Comparison of ENCODE assay signal across 21 cellular contexts in genomic region chr2:208906330-208906729, GRCh38.
"Had no signal": no experiment of that assay in that cellular context is flagged by ENCODE, and none has a peak within 500 bp of the region (broad histone marks: within the 10 kb centered on the region; RNA-seq: fewer than 3 reads in every experiment).

No MANE protein-coding gene starts in this region.

- ATAC-seq: foreskin keratinocyte; lower lobe of right lung; sciatic nerve; stimulated activated effector memory CD8-positive, alpha-beta T cell treated with anti-CD3 and anti-CD28 coated beads, Interleukin-12 subunit alpha, Interleukin-12 subunit beta, amount 100 ng/mL, for 72 hours; stimulated activated naive CD8-positive, alpha-beta T cell treated with anti-CD3 and anti-CD28 coated beads, Interleukin-15, amount 100 ng/mL, for 72 hours had no signal

- H2AFZ ChIP-seq: neural progenitor cell had no signal

- H3K27me3 Mint-ChIP-seq: activated naive CD4-positive, alpha-beta T cell treated with anti-CD3 and anti-CD28 coated beads, Interleukin-2, amount 50 U/mL, for 24 hours; naive B cell; stimulated activated naive CD8-positive, alpha-beta T cell treated with anti-CD3 and anti-CD28 coated beads, Interleukin-15, amount 100 ng/mL, for 72 hours had no signal

- H3K9me3 ChIP-seq: ascending aorta, lower lobe of right lung, tibial artery had no signal

- H3K4me3 ChIP-seq: ascending aorta, lower lobe of right lung, neural progenitor cell, tibial artery had no signal

- H3K9me3 Mint-ChIP-seq: activated naive CD4-positive, alpha-beta T cell treated with anti-CD3 and anti-CD28 coated beads, Interleukin-2, amount 50 U/mL, for 24 hours had no signal

- H3K27ac ChIP-seq: ascending aorta, brain microvascular endothelial cell, foreskin keratinocyte, lower lobe of right lung, neural progenitor cell, tibial artery, WERI-Rb-1 had no signal

- H3K4me3 Mint-ChIP-seq: activated naive CD4-positive, alpha-beta T cell treated with anti-CD3 and anti-CD28 coated beads, Interleukin-2, amount 50 U/mL, for 24 hours; naive B cell; neural progenitor cell; stimulated activated effector memory CD8-positive, alpha-beta T cell treated with anti-CD3 and anti-CD28 coated beads, Interleukin-12 subunit alpha, Interleukin-12 subunit beta, amount 100 ng/mL, for 72 hours; stimulated activated naive CD8-positive, alpha-beta T cell treated with anti-CD3 and anti-CD28 coated beads, Interleukin-15, amount 100 ng/mL, for 72 hours had no signal

- H3K36me3 Mint-ChIP-seq: activated naive CD4-positive, alpha-beta T cell treated with anti-CD3 and anti-CD28 coated beads, Interleukin-2, amount 50 U/mL, for 24 hours; naive B cell; neural progenitor cell; stimulated activated effector memory CD8-positive, alpha-beta T cell treated with anti-CD3 and anti-CD28 coated beads, Interleukin-12 subunit alpha, Interleukin-12 subunit beta, amount 100 ng/mL, for 72 hours had no signal

- H3K27ac Mint-ChIP-seq: activated naive CD4-positive, alpha-beta T cell treated with anti-CD3 and anti-CD28 coated beads, Interleukin-2, amount 50 U/mL, for 24 hours; naive B cell; neural progenitor cell; stimulated activated effector memory CD8-positive, alpha-beta T cell treated with anti-CD3 and anti-CD28 coated beads, Interleukin-12 subunit alpha, Interleukin-12 subunit beta, amount 100 ng/mL, for 72 hours; stimulated activated naive CD8-positive, alpha-beta T cell treated with anti-CD3 and anti-CD28 coated beads, Interleukin-15, amount 100 ng/mL, for 72 hours had no signal

- H3K36me3 ChIP-seq: ascending aorta, brain microvascular endothelial cell, lower lobe of right lung, neural progenitor cell, tibial artery, WERI-Rb-1 had no signal

- H3K4me1 Mint-ChIP-seq: activated naive CD4-positive, alpha-beta T cell treated with anti-CD3 and anti-CD28 coated beads, Interleukin-2, amount 50 U/mL, for 24 hours; naive B cell; stimulated activated effector memory CD8-positive, alpha-beta T cell treated with anti-CD3 and anti-CD28 coated beads, Interleukin-12 subunit alpha, Interleukin-12 subunit beta, amount 100 ng/mL, for 72 hours; stimulated activated naive CD8-positive, alpha-beta T cell treated with anti-CD3 and anti-CD28 coated beads, Interleukin-15, amount 100 ng/mL, for 72 hours had no signal

- H3K9ac ChIP-seq: neural progenitor cell had no signal

- H3K4me2 ChIP-seq: neural progenitor cell had no signal

- H3K4me1 ChIP-seq: ascending aorta, foreskin keratinocyte, lower lobe of right lung, tibial artery had no signal

- DNase-seq: activated CD4-positive, alpha-beta T cell treated with anti-CD3 and anti-CD28 coated beads for 1 hour; activated gamma-delta T cell treated with Interleukin-2 at 50 U/mL for 16 hours; activated T-cell treated with anti-CD3 and anti-CD28 coated beads, Interleukin-2, amount 50 U/mL, for 1 hour; brain microvascular endothelial cell; caudate nucleus; dermis blood vessel endothelial cell; effector CD8-positive, alpha-beta T cell; foreskin keratinocyte; kidney; lower lobe of right lung; naive B cell; small intestine; stimulated activated CD4-positive, alpha-beta T cell treated with anti-CD3 and anti-CD28 coated beads, Interleukin-2, amount 100 ng/mL, for 24 hours; stimulated activated naive CD8-positive, alpha-beta T cell treated with anti-CD3 and anti-CD28 coated beads, Interleukin-15, amount 100 ng/mL, for 72 hours; tibial artery; WERI-Rb-1 had no signal

- H3K27me3 ChIP-seq: ascending aorta, brain microvascular endothelial cell, foreskin keratinocyte, neural progenitor cell, tibial artery had no signal
